ENCODE assay signal across 12 cellular contexts in genomic region chr2:191748528-191749180, GRCh38.
DNase-seq lines count a peak whose midpoint lies in the region; ATAC-seq, FAIRE-seq and TF ChIP-seq lines count a peak whose summit lies in the region.
"Had no signal": no experiment of that assay in that cellular context is flagged by ENCODE, and none has a peak within 500 bp of the region (broad histone marks: within the 10 kb centered on the region; RNA-seq: fewer than 3 reads in every experiment).

No MANE protein-coding gene starts in this region.

- no peaks in the 10 kb centered on the region for H4K20me1 ChIP-seq in PC-3 (ENCODE audit: low read length)

- H3K27me3 ChIP-seq in tibial artery (no peaks in the 10 kb centered on the region), PC-3 (ENCODE audit: low read length) (no peaks in the 10 kb centered on the region)

- TF ChIP-seq CTCF in tibial artery (IDR thresholded peaks at IDR 0.05) = no peak
- TF ChIP-seq CTCF in PC-3 (conservative IDR thresholded peaks at IDR 0.05; ENCODE audit: low read depth, low read length) = no peak

- no peaks in the 10 kb centered on the region for H3K9me3 ChIP-seq in tibial artery
- H3K9me3 ChIP-seq in PC-3 (ENCODE audit: low read length) = no peaks in the 10 kb centered on the region

- H3F3A ChIP-seq in PC-3 (ENCODE audit: low read length, unreplicated experiment) = no peaks in the 10 kb centered on the region

- POLR2A ChIA-PET in PC-3 (lab: Charles Lee; ENCODE audit: unreplicated experiment) = no interaction called here

- no peak overlapping the region for H2AFZ ChIP-seq in PC-3 (ENCODE audit: low read length)

- H3K36me3 ChIP-seq in tibial artery = no peaks in the 10 kb centered on the region
- no peaks in the 10 kb centered on the region for H3K36me3 ChIP-seq in PC-3 (ENCODE audit: low read depth, low read length)

- FAIRE-seq in GM19239 (lab: Jason Lieb, UNC) = no peak
- FAIRE-seq: small intestine had no signal

- ATAC-seq in GM19023 (IDR thresholded peaks at IDR 0.05; ENCODE audit: unreplicated experiment) (peak; percentile 81), HG02759 (IDR thresholded peaks at IDR 0.05; ENCODE audit: unreplicated experiment) (peak; percentile 89), PC-3 (no peak)

- H3K9ac ChIP-seq in PC-3 (ENCODE audit: low read length) = no peak overlapping the region

- no peak overlapping the region for H3K4me3 ChIP-seq in tibial artery
- no peak overlapping the region for H3K4me3 ChIP-seq in PC-3 (ENCODE audit: low read length)

- DNase-seq in A172 (ENCODE audit: low spot score) (peak; percentile 4), M059J (ENCODE audit: low read depth) (peak; percentile 49), tibial artery (no peak), inferior parietal cortex (ENCODE audit: extremely low spot score) (no peak), PC-3 (no peak), GM19239 (ENCODE audit: insufficient read length, low spot score) (no peak)
- DNase-seq: activated naive CD4-positive, alpha-beta T cell treated with anti-CD3 and anti-CD28 coated beads, Interleukin-2, amount 10 ng/mL, durations not matched to agents 7 days and 5 days; NK-92 treated with Interleukin-12 subunit alpha and Interleukin-12 subunit beta, amount 100 ng/mL, for 24 hours; small intestine had no signal

- H3K27ac ChIP-seq in tibial artery (no peak overlapping the region), PC-3 (ENCODE audit: low read length) (no peak overlapping the region)
- H3K27ac ChIP-seq: epithelial cell of prostate had no signal

- CTCF ChIA-PET in PC-3 (lab: Charles Lee) = interaction anchor here (0.5 kb wide), 1 partner anchor 606 kb away, joined by 4 read pairs; no protein-coding TSS in a partner anchor

- H3K4me2 ChIP-seq in PC-3 (ENCODE audit: low read length) = no peak overlapping the region

- H3K4me1 ChIP-seq in tibial artery (no peaks in the 10 kb centered on the region), PC-3 (ENCODE audit: insufficient read depth, low read length) (no peaks in the 10 kb centered on the region)

- intact Hi-C loops in tibial artery (cut with DNase I; ENCODE audit: low total_unique reads) = no loop called here
- intact Hi-C loops in PC-3 (cut with micrococcal nuclease) = no loop called here

- no peaks in the 10 kb centered on the region for H3K79me2 ChIP-seq in PC-3 (ENCODE audit: low read length)

- no peaks in the 10 kb centered on the region for H3K9me2 ChIP-seq in PC-3 (replicated peaks; ENCODE audit: low read length)

- BruUV-seq in PC-3 (replicated peaks; lab: Mats Ljungman, UMichigan) = no TSS peak

Comparison
In these comparisons a context has a peak if more than half of its experiments do, and no peak if none do; other contexts are left out.
1. DNase-seq: peak in A172 (single experiment) and M059J (single experiment); none in tibial artery (0 of 2), inferior parietal cortex (single experiment), PC-3 (single experiment) and GM19239 (single experiment).